In genomic region chr3:122031123-122031468, GRCh38 we compare ENCODE assay signal across 12 cellular contexts. TPM values are rescaled to one million over a fixed set of nuclear protein-coding genes. Genes with fewer than 3 reads are reported as not detected.
DNase-seq lines count a peak whose midpoint lies in the region; ATAC-seq and TF ChIP-seq lines count a peak whose summit lies in the region.
"Had no signal": no experiment of that assay in that cellular context is flagged by ENCODE, and none has a peak within 500 bp of the region (broad histone marks: within the 10 kb centered on the region; RNA-seq: fewer than 3 reads in every experiment).

No MANE protein-coding gene starts in this region.

- H3K4me3 ChIP-seq in SU-DHL-6 (ENCODE audit: insufficient read depth, low read length, poor library complexity, severe bottlenecking) (no peak overlapping the region), HAP-1 (no peak overlapping the region), left lung (no peak overlapping the region)
- H3K4me3 ChIP-seq: BLaER1 treated with 17β-estradiol and CSF1 and Interleukin-3, amounts not matched to agents 10 nM and 100 nM had no signal

- H3K36me3 ChIP-seq in SU-DHL-6 (ENCODE audit: low read length) (peaks cover 17% of the 10 kb centered on the region), HAP-1 (replicated peaks) (no peaks in the 10 kb centered on the region), left lung (no peaks in the 10 kb centered on the region)
- H3K36me3 ChIP-seq: BLaER1 treated with 17β-estradiol and CSF1 and Interleukin-3, amounts not matched to agents 10 nM and 100 nM had no signal

- H3K9me2 ChIP-seq in SU-DHL-6 (replicated peaks; ENCODE audit: insufficient read depth, low read length): no peaks in the 10 kb centered on the region

- H3K9me3 ChIP-seq in SU-DHL-6 (ENCODE audit: insufficient read depth, low read length): peaks cover 12% of the 10 kb centered on the region; the same call in 1 of the 2 replicates
- H3K9me3 ChIP-seq in HAP-1: no peaks in the 10 kb centered on the region
- H3K9me3 ChIP-seq in left lung: peaks cover 0 to 4% of the 10 kb centered on the region in 2 donors

- H3K4me1 ChIP-seq in HAP-1: no peaks in the 10 kb centered on the region
- H3K4me1 ChIP-seq in left lung: no peaks in the 10 kb centered on the region

- H3K4me2 ChIP-seq in SU-DHL-6 (ENCODE audit: low read depth, low read length, poor library complexity, severe bottlenecking): peak overlapping the region; percentile 43

- H3K27ac ChIP-seq in SU-DHL-6 (ENCODE audit: low read depth, low read length) (peak overlapping the region; percentile 71), left lung (no peak overlapping the region)

- TF ChIP-seq CTCF in SU-DHL-6 (IDR thresholded peaks at IDR 0.05; ENCODE audit: insufficient read depth, low read length, poor library complexity, severe bottlenecking) (no peak), left lung (IDR thresholded peaks at IDR 0.05) (no peak)

- no peak for DNase-seq in NCI-H2171 (lab: John Stamatoyannopoulos, UW)
- no peak for DNase-seq in hepatic stellate cell (ENCODE audit: low spot score)
- DNase-seq in HAP-1 (ENCODE audit: low spot score in 2 of 2): no peak
- DNase-seq in left lung: no peak
- DNase-seq: activated CD4-positive, alpha-beta T cell treated with anti-CD3 and anti-CD28 coated beads, Interleukin-2, amount 50 U/mL, for 1 hour; amygdala had no signal

- peaks cover 14% of the 10 kb centered on the region; the same call in 1 of the 2 replicates for H3F3A ChIP-seq in SU-DHL-6 (ENCODE audit: insufficient read depth)

- intact Hi-C loops in left lung (cut with DNase I): no loop called here

- peak; percentile 20 for ATAC-seq in GM18508 (IDR thresholded peaks at IDR 0.05; ENCODE audit: insufficient read depth, unreplicated experiment)
- peak; percentile 43 for ATAC-seq in GM21423 (IDR thresholded peaks at IDR 0.05; ENCODE audit: unreplicated experiment)
- ATAC-seq in HG03045 (IDR thresholded peaks at IDR 0.05; ENCODE audit: unreplicated experiment): peak; percentile 48
- no peak for ATAC-seq in left lung

- H4K20me1 ChIP-seq in SU-DHL-6 (ENCODE audit: low read depth, low read length): no peaks in the 10 kb centered on the region
- H4K20me1 ChIP-seq: BLaER1 treated with 17β-estradiol and CSF1 and Interleukin-3, amounts not matched to agents 10 nM and 100 nM had no signal

- H3K79me2 ChIP-seq in SU-DHL-6 (ENCODE audit: insufficient read depth, low read length): no peaks in the 10 kb centered on the region; the same call in 1 of the 2 replicates

- peak overlapping the region; percentile 16; the same call in 1 of the 2 replicates for H3K9ac ChIP-seq in SU-DHL-6 (ENCODE audit: low read length)
- H3K9ac ChIP-seq: BLaER1 treated with 17β-estradiol and CSF1 and Interleukin-3, amounts not matched to agents 10 nM and 100 nM had no signal

- in situ Hi-C loops in HAP-1 (cut with MboI; ENCODE audit: low sequenced_read_pairs): no loop called here

- peak overlapping the region; percentile 29 for H2AFZ ChIP-seq in SU-DHL-6 (ENCODE audit: low read depth, low read length, severe bottlenecking)

- no peaks in the 10 kb centered on the region for H3K27me3 ChIP-seq in SU-DHL-6 (ENCODE audit: low read length)
- H3K27me3 ChIP-seq in HAP-1 (ENCODE audit: low read depth): no peaks in the 10 kb centered on the region
- H3K27me3 ChIP-seq in left lung: no peaks in the 10 kb centered on the region
- H3K27me3 ChIP-seq: BLaER1 treated with 17β-estradiol and CSF1 and Interleukin-3, amounts not matched to agents 10 nM and 100 nM had no signal

RNA-seq across cellular contexts. Expression of gene ILDR1, which starts 9.0 kb away (rescaled TPM):
- 1 to 10 TPM; 5.3 to 9.8 TPM for total RNA-seq in left lung
- total RNA-seq: neural crest cell had no signal

RNA-seq across cellular contexts. Expression of gene CD86, which starts 24.1 kb away (rescaled TPM):
- 10 to 100 TPM; 13.4 to 17.6 TPM for total RNA-seq in left lung
- total RNA-seq: neural crest cell had no signal
